ENCODE assay signal across 19 cellular contexts in the genomic region with DNA sequence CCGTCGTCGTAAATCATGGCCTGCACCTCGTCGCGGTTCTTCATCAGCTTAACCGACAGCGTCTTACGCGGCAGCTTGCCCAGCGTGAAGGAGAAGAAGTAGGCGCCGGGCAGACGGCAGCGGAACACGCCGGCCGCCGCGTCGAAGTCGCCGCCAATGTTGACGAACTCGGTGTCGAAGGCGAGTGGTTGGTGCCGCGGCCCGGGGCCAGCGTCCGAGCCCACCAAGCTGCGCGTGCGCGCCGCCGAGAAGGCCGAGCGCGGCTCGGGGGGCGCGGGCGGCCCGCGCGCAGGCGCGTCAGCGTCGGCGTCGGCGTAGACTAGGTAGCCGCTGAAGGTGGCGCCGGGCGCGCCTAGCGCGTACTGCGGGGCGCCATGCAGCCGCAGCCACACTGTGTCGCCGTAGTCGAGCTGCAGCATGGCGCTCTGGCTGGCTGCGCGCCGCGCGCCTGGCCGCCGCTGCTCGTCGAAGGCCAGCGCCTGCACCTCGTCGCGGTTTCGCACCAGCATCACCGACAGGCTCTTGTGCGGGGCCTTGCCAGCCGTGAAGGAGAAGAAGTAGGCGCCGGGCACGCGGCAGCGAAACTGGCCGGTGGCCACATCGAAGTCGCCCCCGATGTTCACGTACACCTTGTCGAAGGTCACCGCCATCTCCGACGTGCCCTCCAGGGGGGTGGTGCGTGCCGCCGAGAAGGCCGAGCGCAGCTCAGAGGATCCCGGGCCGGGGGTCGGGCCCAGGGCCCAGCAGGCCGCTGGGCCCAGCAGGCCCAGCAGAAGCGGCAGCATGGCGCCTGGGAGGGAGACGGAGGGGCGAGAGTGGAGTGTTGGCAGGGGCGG. TPM values are rescaled to one million over a fixed set of nuclear protein-coding genes. Genes with fewer than 3 reads are reported as not detected.
DNase-seq lines count a peak whose midpoint lies in the region; ATAC-seq and TF ChIP-seq lines count a peak whose summit lies in the region.
"Had no signal": no experiment of that assay in that cellular context is flagged by ENCODE, and none has a peak within 500 bp of the region (broad histone marks: within the 10 kb centered on the region; RNA-seq: fewer than 3 reads in every experiment).

No MANE protein-coding gene starts in this region.

- H3K9me3 ChIP-seq in IMR-90 (ENCODE audit: control insufficient read depth, insufficient read depth, low read length) = peaks cover 3% of the 10 kb centered on the region
- H3K9me3 ChIP-seq in endodermal cell (ENCODE audit: control insufficient read depth, low read length) = no peaks in the 10 kb centered on the region
- no peaks in the 10 kb centered on the region for H3K9me3 ChIP-seq in lower lobe of right lung
- no peaks in the 10 kb centered on the region for H3K9me3 ChIP-seq in stomach
- H3K9me3 ChIP-seq in naive thymus-derived CD4-positive, alpha-beta T cell (ENCODE audit: control insufficient read depth in 2 of 3, low read length in 3 of 3) = no peaks in the 10 kb centered on the region
- H3K9me3 ChIP-seq: HAP-1 had no signal

- peaks cover 2% of the 10 kb centered on the region for H3K9me3 Mint-ChIP-seq in endodermal cell
- no peaks in the 10 kb centered on the region for H3K9me3 Mint-ChIP-seq in naive thymus-derived CD4-positive, alpha-beta T cell
- H3K9me3 Mint-ChIP-seq: activated CD4-positive, alpha-beta memory T cell treated with anti-CD3 and anti-CD28 coated beads for 36 hours; stimulated activated naive B cell treated with anti-CD40 and anti-IgM and Interleukin-4, amounts not matched to agents 10 μg/mL and 1 μg/mL and 100 μg/mL, for 72 hours had no signal

- POLR2A ChIA-PET in IMR-90 (lab: Charles Lee; ENCODE audit: unreplicated experiment) = no interaction called here
- POLR2A ChIA-PET in naive thymus-derived CD4-positive, alpha-beta T cell (lab: Charles Lee) = no interaction called here

- H4K8ac ChIP-seq in IMR-90 (ENCODE audit: low read depth in 2 of 2, low read length in 2 of 2) = no peak overlapping the region; a peak in 1 of 4 replicates

- dilution Hi-C loops in IMR-90 (cut with HindIII; ENCODE audit: low sequenced_read_pairs, unreplicated experiment) = no loop called here

- H3K9ac ChIP-seq in IMR-90 (ENCODE audit: low read depth, low read length) (no peak overlapping the region), endodermal cell (ENCODE audit: extremely low read depth, low read length, poor library complexity, severe bottlenecking) (no peak overlapping the region)

- H2BK20ac ChIP-seq in IMR-90 (ENCODE audit: low read depth, low read length) = no peak overlapping the region

- H3K79me1 ChIP-seq in IMR-90 (ENCODE audit: low read depth in 1 of 2, low read length in 2 of 2) = no peaks in the 10 kb centered on the region

- H3K36me3 ChIP-seq in IMR-90 (ENCODE audit: control insufficient read depth, insufficient read depth, low read length) (peaks cover under 1% of the 10 kb centered on the region), endodermal cell (ENCODE audit: control insufficient read depth, insufficient read depth, low read length) (peaks cover under 1% of the 10 kb centered on the region), lower lobe of right lung (no peaks in the 10 kb centered on the region), stomach (peaks cover 0 to 14% (median 6%) of the 10 kb centered on the region in 4 donors)
- peaks cover 0 to 6% (median 0%) of the 10 kb centered on the region in 3 experiments for H3K36me3 ChIP-seq in naive thymus-derived CD4-positive, alpha-beta T cell (ENCODE audit: control insufficient read depth in 2 of 3, insufficient read depth in 3 of 3, low read length in 3 of 3)
- H3K36me3 ChIP-seq: cardiac muscle cell, HAP-1 had no signal

- in situ Hi-C loops in IMR-90 (cut with MboI; ENCODE audit: low sequenced_read_pairs) = no loop called here

- no peak overlapping the region for H4K91ac ChIP-seq in IMR-90 (ENCODE audit: insufficient read depth, low read depth, low read length)

- no TSS peak for BruUV-seq in IMR-90 (replicated peaks; lab: Mats Ljungman, UMichigan)

- no peaks in the 10 kb centered on the region for H4K20me1 ChIP-seq in IMR-90 (ENCODE audit: insufficient read depth, low read length)

- TF ChIP-seq CTCF in IMR-90 (conservative IDR thresholded peaks at IDR 0.05; ENCODE audit: low read depth, low read length) (no peak), endodermal cell (conservative IDR thresholded peaks at IDR 0.05) (no peak), lower lobe of right lung (IDR thresholded peaks at IDR 0.05) (no peak), stomach (IDR thresholded peaks at IDR 0.05) (no peak)

- 40% methylated on average over 67 of the region's 114 CpGs; no CpG with 5 or more reads in 1 of the 2 experiments for WGBS in IMR-90 (ENCODE audit: extremely low coverage in 2 of 2, insufficient read length in 1 of 2), 2 experiments
- WGBS in endodermal cell (ENCODE audit: insufficient coverage in 1 of 2, insufficient read length in 1 of 2), 2 experiments = 96 to 98% methylated on average over 105 to 114 of the region's 114 CpGs
- WGBS in stomach, 5 donors = 36 to 58% (median 48%) methylated on average over 20 to 114 of the region's 114 CpGs

- H3K27ac ChIP-seq in IMR-90 (ENCODE audit: insufficient read depth, low read length) (no peak overlapping the region), endodermal cell (ENCODE audit: low read depth, low read length) (no peak overlapping the region), lower lobe of right lung (no peak overlapping the region), stomach (peak overlapping the region in 1 of 5 donors; percentile 72)
- H3K27ac ChIP-seq in naive thymus-derived CD4-positive, alpha-beta T cell (ENCODE audit: low read depth, low read length) = no peak overlapping the region
- H3K27ac ChIP-seq: cardiac muscle cell, RWPE1 had no signal

- no peak for DNase-seq in IMR-90
- DNase-seq in endodermal cell = peak; percentile 56
- no peak for DNase-seq in lower lobe of right lung
- no peak for DNase-seq in stomach
- no peak for DNase-seq in RPMI8226
- no peak for DNase-seq in DMS153 (lab: John Stamatoyannopoulos, UW)
- no peak for DNase-seq in naive thymus-derived CD4-positive, alpha-beta T cell
- DNase-seq: activated CD4-positive, alpha-beta memory T cell treated with anti-CD3 and anti-CD28 coated beads for 36 hours; activated gamma-delta T cell treated with Interleukin-2 at 50 U/mL for 16 hours; NCI-H526 treated with DMSO at 0.1 percent for 48 hours; nucleus accumbens; stimulated activated CD4-positive, alpha-beta T cell treated with anti-CD3 and anti-CD28 coated beads, Interleukin-4, amount 100 ng/mL, for 1 hour; stimulated activated naive B cell treated with anti-CD40 and anti-IgM and Interleukin-4, amounts not matched to agents 10 μg/mL and 1 μg/mL and 100 μg/mL, for 72 hours; T1000 had no signal

- peaks cover 38% of the 10 kb centered on the region for H3K27me3 Mint-ChIP-seq in endodermal cell (ENCODE audit: insufficient read depth)
- H3K27me3 Mint-ChIP-seq in naive thymus-derived CD4-positive, alpha-beta T cell = peaks cover 26 to 31% (median 29%) of the 10 kb centered on the region in 5 donors

- H3K4me1 ChIP-seq in IMR-90 (ENCODE audit: control insufficient read depth, insufficient read depth, low read length) = no peaks in the 10 kb centered on the region
- no peaks in the 10 kb centered on the region for H3K4me1 ChIP-seq in endodermal cell (ENCODE audit: control insufficient read depth, insufficient read depth, low read length)
- H3K4me1 ChIP-seq in lower lobe of right lung = peaks cover 6% of the 10 kb centered on the region
- H3K4me1 ChIP-seq in stomach = peaks cover 13 to 26% (median 21%) of the 10 kb centered on the region in 4 donors
- H3K4me1 ChIP-seq in naive thymus-derived CD4-positive, alpha-beta T cell (ENCODE audit: control insufficient read depth in 2 of 2, insufficient read depth in 2 of 2, low read length in 2 of 2) = peaks cover 0 to 6% of the 10 kb centered on the region in 2 donors
- H3K4me1 ChIP-seq: HAP-1 had no signal

- no peak overlapping the region for H3K4me3 Mint-ChIP-seq in endodermal cell
- H3K4me3 Mint-ChIP-seq in naive thymus-derived CD4-positive, alpha-beta T cell = no peak overlapping the region
- H3K4me3 Mint-ChIP-seq: activated CD4-positive, alpha-beta memory T cell treated with anti-CD3 and anti-CD28 coated beads for 36 hours; CD14-positive monocyte; stimulated activated naive B cell treated with anti-CD40 and anti-IgM and Interleukin-4, amounts not matched to agents 10 μg/mL and 1 μg/mL and 100 μg/mL, for 72 hours had no signal

- no peaks in the 10 kb centered on the region for H3K9me1 ChIP-seq in IMR-90 (ENCODE audit: insufficient read depth, low read length)

- H3K18ac ChIP-seq in IMR-90 (ENCODE audit: low read depth, low read length) = no peak overlapping the region

- CTCF ChIA-PET in IMR-90 (lab: Yijun Ruan, JAX) = no interaction called here
- CTCF ChIA-PET in naive thymus-derived CD4-positive, alpha-beta T cell (lab: Charles Lee) = no interaction called here

- no peak overlapping the region for H2BK5ac ChIP-seq in IMR-90 (ENCODE audit: low read depth, low read length, poor library complexity, severe bottlenecking)

- H3K4me1 Mint-ChIP-seq in endodermal cell = peaks cover 7% of the 10 kb centered on the region
- H3K4me1 Mint-ChIP-seq in naive thymus-derived CD4-positive, alpha-beta T cell = peaks cover 0 to 14% (median 9%) of the 10 kb centered on the region in 7 donors

- H3K4me3 ChIP-seq in IMR-90 (ENCODE audit: insufficient read depth, low read depth, low read length) = peak overlapping the region; percentile 23; the same call in 1 of the 2 replicates
- no peak overlapping the region for H3K4me3 ChIP-seq in endodermal cell (ENCODE audit: low read length)
- H3K4me3 ChIP-seq in lower lobe of right lung = peak overlapping the region; percentile 33
- peak overlapping the region; percentile 30 to 43 (median 38) for H3K4me3 ChIP-seq in stomach
- no peak overlapping the region for H3K4me3 ChIP-seq in naive thymus-derived CD4-positive, alpha-beta T cell (ENCODE audit: low read length)
- H3K4me3 ChIP-seq: cardiac muscle cell, HAP-1 had no signal

- no peak overlapping the region for H4K5ac ChIP-seq in IMR-90 (ENCODE audit: low read depth, low read length)

- H3K4me2 ChIP-seq in IMR-90 (ENCODE audit: low read depth, low read length) = no peak overlapping the region

- no peak overlapping the region for H3K4ac ChIP-seq in IMR-90 (ENCODE audit: low read depth, low read length)

- no peak overlapping the region for H3K56ac ChIP-seq in IMR-90 (ENCODE audit: extremely low read depth, insufficient read depth, low read length)

- H3K23ac ChIP-seq in IMR-90 (ENCODE audit: low read depth, low read length) = no peak overlapping the region

- peaks cover under 1% of the 10 kb centered on the region for H3K36me3 Mint-ChIP-seq in endodermal cell (ENCODE audit: low read depth)
- no peaks in the 10 kb centered on the region for H3K36me3 Mint-ChIP-seq in naive thymus-derived CD4-positive, alpha-beta T cell
- H3K36me3 Mint-ChIP-seq: activated CD4-positive, alpha-beta memory T cell treated with anti-CD3 and anti-CD28 coated beads for 36 hours had no signal

- H2AK9ac ChIP-seq in IMR-90 (replicated peaks; ENCODE audit: low read depth, low read length, poor library complexity) = no peak overlapping the region

- no peak for TF ChIP-seq RAD21 in IMR-90 (IDR thresholded peaks at IDR 0.05; ENCODE audit: low read length)

- no peak for ATAC-seq in IMR-90 (ENCODE audit: low read depth)
- no peak for ATAC-seq in lower lobe of right lung
- no peak for ATAC-seq in naive thymus-derived CD4-positive, alpha-beta T cell
- ATAC-seq in HG03571 (IDR thresholded peaks at IDR 0.05; ENCODE audit: unreplicated experiment) = no peak
- ATAC-seq: stimulated activated naive B cell treated with anti-CD40 and anti-IgM and Interleukin-4, amounts not matched to agents 10 μg/mL and 1 μg/mL and 100 μg/mL, for 72 hours had no signal

- H3K27me3 ChIP-seq in IMR-90 (ENCODE audit: control insufficient read depth, insufficient read depth, low read length) = peaks cover 49% of the 10 kb centered on the region
- peaks cover 26% of the 10 kb centered on the region for H3K27me3 ChIP-seq in endodermal cell (ENCODE audit: control insufficient read depth, insufficient read depth, low read length, poor library complexity, severe bottlenecking)
- H3K27me3 ChIP-seq in lower lobe of right lung (ENCODE audit: low read depth) = peaks cover 48% of the 10 kb centered on the region
- peaks cover 3 to 65% (median 36%) of the 10 kb centered on the region in 3 donors for H3K27me3 ChIP-seq in stomach
- peaks cover 6 to 25% of the 10 kb centered on the region in 2 donors for H3K27me3 ChIP-seq in naive thymus-derived CD4-positive, alpha-beta T cell (ENCODE audit: control insufficient read depth in 2 of 2, insufficient read depth in 2 of 2, low read length in 2 of 2)
- H3K27me3 ChIP-seq: cardiac muscle cell had no signal

- H2BK15ac ChIP-seq in IMR-90 (ENCODE audit: low read depth, low read length) = no peak overlapping the region

- no peak for TF ChIP-seq EP300 in stomach (IDR thresholded peaks at IDR 0.05)

- H3K14ac ChIP-seq in IMR-90 (replicated peaks; ENCODE audit: low read depth, low read length) = no peak overlapping the region

- H2BK120ac ChIP-seq in IMR-90 (ENCODE audit: low read depth, low read length) = no peak overlapping the region

- no peak overlapping the region for H2AK5ac ChIP-seq in IMR-90 (ENCODE audit: low read depth, low read length)

- H2AFZ ChIP-seq in IMR-90 (replicated peaks; ENCODE audit: low read length, poor library complexity) = peak overlapping the region; percentile 83

- intact Hi-C loops in IMR-90 (cut with micrococcal nuclease) = no loop called here
- intact Hi-C loops in lower lobe of right lung (cut with DNase I) = no loop called here
- intact Hi-C loops in stomach (cut with DNase I; ENCODE audit: low total_unique reads) = no loop called here
- intact Hi-C loops in naive thymus-derived CD4-positive, alpha-beta T cell (cut with micrococcal nuclease) = loop anchor here in 1 of 2 donors (10.0 kb wide), 1 partner anchor 55 kb away; no protein-coding TSS in a partner anchor

- TF ChIP-seq POLR2A in IMR-90 (IDR thresholded peaks at IDR 0.05; ENCODE audit: low read depth, low read length) (no peak), stomach (IDR thresholded peaks at IDR 0.05) (no peak)

- no peak overlapping the region for H3K27ac Mint-ChIP-seq in endodermal cell
- no peak overlapping the region for H3K27ac Mint-ChIP-seq in naive thymus-derived CD4-positive, alpha-beta T cell
- H3K27ac Mint-ChIP-seq: activated CD4-positive, alpha-beta memory T cell treated with anti-CD3 and anti-CD28 coated beads for 36 hours; CD14-positive monocyte; stimulated activated naive B cell treated with anti-CD40 and anti-IgM and Interleukin-4, amounts not matched to agents 10 μg/mL and 1 μg/mL and 100 μg/mL, for 72 hours had no signal

RNA-seq across cellular contexts. Expression of a gene that starts 3.8 kb away (rescaled TPM):
- total RNA-seq in IMR-90 (2012; rRNA removed) (not detected in 2 replicates), endodermal cell (under 1 TPM in 1 of 2 donors, not detected in 1; 0.20 TPM), lower lobe of right lung (0.53 TPM), stomach (1 to 10 TPM in 1 of 5 donors, under 1 TPM in 1, not detected in 3; 0.37 to 1.2 TPM)
- polyA plus RNA-seq in IMR-90 (2012; rRNA removed) (not detected in 2 replicates), stomach (not detected)
- 0.02 TPM in 1 of 2 replicates, not detected in the other for polyA plus RNA-seq in IMR-90 (2012; cell fraction: cytosol; rRNA removed)
- 0.14 and 0.29 TPM in 2 replicates for polyA plus RNA-seq in IMR-90 (2012; cell fraction: nucleus; rRNA removed; ENCODE audit: low replicate concordance)
- not detected for polyA plus RNA-seq in endodermal cell (2013, experiment 1 of 2)
- not detected for polyA plus RNA-seq in endodermal cell (2013, experiment 2 of 2)
- total RNA-seq in naive thymus-derived CD4-positive, alpha-beta T cell = 1 to 10 TPM in 1 of 5 experiments, under 1 TPM in 3, not detected in 1; 0.21 to 1.0 (median 0.30) TPM
- not detected for polyA plus RNA-seq in naive thymus-derived CD4-positive, alpha-beta T cell
- total RNA-seq: activated CD4-positive, alpha-beta memory T cell treated with anti-CD3 and anti-CD28 coated beads for 36 hours; cardiac muscle cell had no signal
- polyA plus RNA-seq: CD14-positive monocyte had no signal

RNA-seq across cellular contexts. Expression of a gene that starts 4.0 kb away (rescaled TPM):
- total RNA-seq in IMR-90 (2012; rRNA removed) = under 0.01 TPM in 1 of 2 replicates, not detected in the other
- polyA plus RNA-seq in IMR-90 (2012; rRNA removed) = 0.12 and 0.16 TPM in 2 replicates
- polyA plus RNA-seq in IMR-90 (2012; cell fraction: cytosol; rRNA removed) = 0.03 and 0.45 TPM in 2 replicates
- 0.31 and 0.89 TPM in 2 replicates for polyA plus RNA-seq in IMR-90 (2012; cell fraction: nucleus; rRNA removed; ENCODE audit: low replicate concordance)
- total RNA-seq in endodermal cell = 10 to 100 TPM in 1 of 2 donors, 1 to 10 TPM in 1; 6.9 to 10.5 TPM
- polyA plus RNA-seq in endodermal cell (2013, experiment 1 of 2) = 8.2 TPM
- polyA plus RNA-seq in endodermal cell (2013, experiment 2 of 2) = 6.7 TPM
- total RNA-seq in lower lobe of right lung = 1.3 TPM
- total RNA-seq in stomach = 1 to 10 TPM in 3 of 5 donors, under 1 TPM in 1, not detected in 1; 0.87 to 8.4 (median 1.2) TPM
- polyA plus RNA-seq in stomach = 1 to 10 TPM in 2 of 3 donors, under 1 TPM in 1; 0.68 to 3.9 (median 2.7) TPM
- 1 to 10 TPM in 3 of 5 experiments, under 1 TPM in 2; 0.36 to 2.3 (median 1.0) TPM for total RNA-seq in naive thymus-derived CD4-positive, alpha-beta T cell
- not detected for polyA plus RNA-seq in naive thymus-derived CD4-positive, alpha-beta T cell
- total RNA-seq: activated CD4-positive, alpha-beta memory T cell treated with anti-CD3 and anti-CD28 coated beads for 36 hours had no signal
- polyA plus RNA-seq: CD14-positive monocyte had no signal

RNA-seq across cellular contexts. Expression of a gene that starts 11.4 kb away (rescaled TPM):
- total RNA-seq in IMR-90 (2012; rRNA removed) (77.1 and 79.7 TPM in 2 replicates), endodermal cell (100 to 1,000 TPM; 104 to 106 TPM), lower lobe of right lung (79.0 TPM), stomach (100 to 1,000 TPM in 1 of 5 donors, 10 to 100 TPM in 4; 28.6 to 143 (median 71.2) TPM)
- polyA plus RNA-seq in IMR-90 (2012; rRNA removed) (108 and 114 TPM in 2 replicates), stomach (100 to 1,000 TPM; 128 to 210 (median 209) TPM)
- 158 and 196 TPM in 2 replicates for polyA plus RNA-seq in IMR-90 (2012; cell fraction: cytosol; rRNA removed)
- 127 and 140 TPM in 2 replicates for polyA plus RNA-seq in IMR-90 (2012; cell fraction: nucleus; rRNA removed; ENCODE audit: low replicate concordance)
- polyA plus RNA-seq in endodermal cell (2013, experiment 1 of 2) = 115 TPM
- polyA plus RNA-seq in endodermal cell (2013, experiment 2 of 2) = 113 TPM
- 100 to 1,000 TPM in 2 of 5 experiments, 10 to 100 TPM in 3; 68.6 to 116 (median 85.2) TPM for total RNA-seq in naive thymus-derived CD4-positive, alpha-beta T cell
- polyA plus RNA-seq in naive thymus-derived CD4-positive, alpha-beta T cell = 100 to 1,000 TPM; 114 to 115 TPM

RNA-seq across cellular contexts. Expression of a gene that starts 11.5 kb away (rescaled TPM):
- 37.2 and 41.6 TPM in 2 replicates for total RNA-seq in IMR-90 (2012; rRNA removed)
- polyA plus RNA-seq in IMR-90 (2012; rRNA removed) = 12.2 and 14.9 TPM in 2 replicates
- 9.1 and 21.9 TPM in 2 replicates for polyA plus RNA-seq in IMR-90 (2012; cell fraction: cytosol; rRNA removed)
- polyA plus RNA-seq in IMR-90 (2012; cell fraction: nucleus; rRNA removed; ENCODE audit: low replicate concordance) = 6.9 and 10.5 TPM in 2 replicates
- total RNA-seq in endodermal cell = 10 to 100 TPM; 13.7 to 14.8 TPM
- polyA plus RNA-seq in endodermal cell (2013, experiment 1 of 2) = 17.6 TPM
- 15.7 TPM for polyA plus RNA-seq in endodermal cell (2013, experiment 2 of 2)
- 13.4 TPM for total RNA-seq in lower lobe of right lung
- total RNA-seq in stomach = 10 to 100 TPM in 3 of 5 donors, 1 to 10 TPM in 2; 2.7 to 19.8 (median 16.2) TPM
- polyA plus RNA-seq in stomach = 10 to 100 TPM in 1 of 3 donors, 1 to 10 TPM in 2; 7.5 to 14.2 (median 8.0) TPM
- total RNA-seq in naive thymus-derived CD4-positive, alpha-beta T cell = 10 to 100 TPM; 15.0 to 26.5 (median 20.9) TPM
- polyA plus RNA-seq in naive thymus-derived CD4-positive, alpha-beta T cell = 10 to 100 TPM; 43.8 to 47.2 TPM

RNA-seq across cellular contexts. Expression of a gene that starts 24.8 kb away (rescaled TPM):
- 51.4 and 55.0 TPM in 2 replicates for total RNA-seq in IMR-90 (2012; rRNA removed)
- 51.6 and 58.3 TPM in 2 replicates for polyA plus RNA-seq in IMR-90 (2012; rRNA removed)
- polyA plus RNA-seq in IMR-90 (2012; cell fraction: cytosol; rRNA removed) = 77.4 and 85.2 TPM in 2 replicates
- 29.3 and 32.5 TPM in 2 replicates for polyA plus RNA-seq in IMR-90 (2012; cell fraction: nucleus; rRNA removed; ENCODE audit: low replicate concordance)
- 10 to 100 TPM; 55.8 to 65.0 TPM for total RNA-seq in endodermal cell
- polyA plus RNA-seq in endodermal cell (2013, experiment 1 of 2) = 49.6 TPM
- polyA plus RNA-seq in endodermal cell (2013, experiment 2 of 2) = 45.3 TPM
- 78.1 TPM for total RNA-seq in lower lobe of right lung
- total RNA-seq in stomach = 100 to 1,000 TPM in 2 of 5 donors, 10 to 100 TPM in 3; 39.5 to 126 (median 80.6) TPM
- polyA plus RNA-seq in stomach = 10 to 100 TPM; 36.4 to 62.1 (median 55.2) TPM
- 10 to 100 TPM; 20.5 to 32.9 (median 22.7) TPM for total RNA-seq in naive thymus-derived CD4-positive, alpha-beta T cell
- 10 to 100 TPM; 67.3 to 72.9 TPM for polyA plus RNA-seq in naive thymus-derived CD4-positive, alpha-beta T cell

Comparison
In these comparisons a context has a peak if more than half of its experiments do, and no peak if none do; other contexts are left out.
1. H3K4me3 ChIP-seq: peak in IMR-90 (single experiment), lower lobe of right lung (single experiment) and stomach (4 of 4); none in endodermal cell (single experiment) and naive thymus-derived CD4-positive, alpha-beta T cell (single experiment).